8 cellular contexts compared by ENCODE assay signal in the genomic region with DNA sequence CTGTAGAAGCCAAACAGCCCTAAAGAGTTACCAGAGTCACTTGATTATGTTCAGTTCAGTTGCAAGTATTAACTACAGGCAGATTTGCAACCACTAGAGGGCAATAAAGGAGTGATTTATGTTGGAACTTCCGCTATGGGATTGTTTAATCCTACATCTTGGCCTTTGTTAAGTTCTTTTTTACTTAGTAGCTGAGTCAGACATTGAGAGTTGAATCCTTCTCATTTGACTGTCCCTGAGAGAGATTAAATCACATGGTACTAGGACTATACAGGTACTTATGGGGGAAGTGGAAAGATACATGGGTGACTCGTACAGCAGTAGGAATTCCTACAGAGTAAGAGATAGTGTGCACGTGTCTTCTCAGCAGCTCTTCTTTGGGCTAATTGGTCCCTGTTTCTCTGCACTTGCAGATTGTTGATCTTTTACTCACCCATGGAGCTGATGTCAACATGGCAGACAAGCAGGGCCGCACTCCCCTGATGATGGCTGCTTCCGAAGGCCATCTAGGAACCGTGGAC. TPM values are rescaled to one million over a fixed set of nuclear protein-coding genes. Genes with fewer than 3 reads are reported as not detected.
A peak's percentile ranks its signal among the peaks of the same experiment; 100 is the strongest.
DNase-seq lines count a peak whose midpoint lies in the region; ATAC-seq, FAIRE-seq and TF ChIP-seq lines count a peak whose summit lies in the region.

No MANE protein-coding gene starts in this region.

- peak; percentile 82 for FAIRE-seq in GM12892 (lab: Jason Lieb, UNC)

- no peaks in the 10 kb centered on the region for H3K27me3 ChIP-seq in adipocyte (replicated peaks; ENCODE audit: control insufficient read depth, insufficient read depth, low read length)

- ATAC-seq in stimulated activated effector memory CD8-positive, alpha-beta T cell treated with anti-CD3 and anti-CD28 coated beads, Interleukin-12 subunit alpha, Interleukin-12 subunit beta, amount 100 ng/mL, for 72 hours, result peak; percentile 81

- H3K4me1 ChIP-seq in adipocyte (ENCODE audit: control insufficient read depth, insufficient read depth, low read length), result peaks cover 9% of the 10 kb centered on the region

- TF ChIP-seq CTCF in AG09319 (IDR thresholded peaks at IDR 0.05; ENCODE audit: low read depth, low read length), result peak; percentile 47

- H3K9me3 ChIP-seq in adipocyte (ENCODE audit: control insufficient read depth, low read length), result no peaks in the 10 kb centered on the region

- no peak overlapping the region for H3K27ac Mint-ChIP-seq in stimulated activated effector memory CD8-positive, alpha-beta T cell treated with anti-CD3 and anti-CD28 coated beads, Interleukin-12 subunit alpha, Interleukin-12 subunit beta, amount 100 ng/mL, for 72 hours

- H3K4me1 Mint-ChIP-seq in stimulated activated effector memory CD8-positive, alpha-beta T cell treated with anti-CD3 and anti-CD28 coated beads, Interleukin-12 subunit alpha, Interleukin-12 subunit beta, amount 100 ng/mL, for 72 hours, result peaks cover 4% of the 10 kb centered on the region

- DNase-seq in AG09319 (ENCODE audit: extremely low read depth, low read depth) (peak; percentile 41), GM12892 (ENCODE audit: insufficient read length) (no peak), NCI-H2196 (lab: John Stamatoyannopoulos, UW; ENCODE audit: unreplicated experiment) (peak; percentile 66), adipocyte (ENCODE audit: low read depth) (peak; percentile 79), hepatic stellate cell (ENCODE audit: low spot score) (peak; percentile 38), KG1 (lab: John Stamatoyannopoulos, UW) (no peak), islet precursor cell (no peak)
- DNase-seq in stimulated activated effector memory CD8-positive, alpha-beta T cell treated with anti-CD3 and anti-CD28 coated beads, Interleukin-12 subunit alpha, Interleukin-12 subunit beta, amount 100 ng/mL, for 72 hours (ENCODE audit: low spot score in 2 of 2), result no peak

- no peak overlapping the region for H3K9ac ChIP-seq in adipocyte (ENCODE audit: low read length)

- TF ChIP-seq POLR2A in GM12892 (IDR thresholded peaks at IDR 0.05; ENCODE audit: low read depth, low read length), result no peak

- H3K9me3 Mint-ChIP-seq in stimulated activated effector memory CD8-positive, alpha-beta T cell treated with anti-CD3 and anti-CD28 coated beads, Interleukin-12 subunit alpha, Interleukin-12 subunit beta, amount 100 ng/mL, for 72 hours, result no peaks in the 10 kb centered on the region

- no peak overlapping the region for H3K4me3 ChIP-seq in adipocyte (ENCODE audit: low read length)

- peaks cover 4% of the 10 kb centered on the region for H3K36me3 Mint-ChIP-seq in stimulated activated effector memory CD8-positive, alpha-beta T cell treated with anti-CD3 and anti-CD28 coated beads, Interleukin-12 subunit alpha, Interleukin-12 subunit beta, amount 100 ng/mL, for 72 hours

- no peak overlapping the region for H3K4me3 Mint-ChIP-seq in stimulated activated effector memory CD8-positive, alpha-beta T cell treated with anti-CD3 and anti-CD28 coated beads, Interleukin-12 subunit alpha, Interleukin-12 subunit beta, amount 100 ng/mL, for 72 hours

- peaks cover 35% of the 10 kb centered on the region for H3K36me3 ChIP-seq in adipocyte (ENCODE audit: control insufficient read depth, insufficient read depth, low read length, severe bottlenecking)

RNA-seq across cellular contexts. Expression of a gene that starts 40.3 kb away (rescaled TPM):
- 3.3 TPM for polyA plus RNA-seq in GM12892 (2012; ENCODE audit: missing spikeins)

Comparison
In these comparisons a context has a peak if more than half of its experiments do, and no peak if none do; other contexts are left out.
1. DNase-seq: peak in AG09319 (single experiment), NCI-H2196 (single experiment), adipocyte (single experiment) and hepatic stellate cell (single experiment); none in GM12892 (single experiment), stimulated activated effector memory CD8-positive, alpha-beta T cell treated with anti-CD3 and anti-CD28 coated beads, Interleukin-12 subunit alpha, Interleukin-12 subunit beta, amount 100 ng/mL, for 72 hours (0 of 2), KG1 (single experiment) and islet precursor cell (single experiment).